ENCODE assay signal across 7 cellular contexts in the genomic region with DNA sequence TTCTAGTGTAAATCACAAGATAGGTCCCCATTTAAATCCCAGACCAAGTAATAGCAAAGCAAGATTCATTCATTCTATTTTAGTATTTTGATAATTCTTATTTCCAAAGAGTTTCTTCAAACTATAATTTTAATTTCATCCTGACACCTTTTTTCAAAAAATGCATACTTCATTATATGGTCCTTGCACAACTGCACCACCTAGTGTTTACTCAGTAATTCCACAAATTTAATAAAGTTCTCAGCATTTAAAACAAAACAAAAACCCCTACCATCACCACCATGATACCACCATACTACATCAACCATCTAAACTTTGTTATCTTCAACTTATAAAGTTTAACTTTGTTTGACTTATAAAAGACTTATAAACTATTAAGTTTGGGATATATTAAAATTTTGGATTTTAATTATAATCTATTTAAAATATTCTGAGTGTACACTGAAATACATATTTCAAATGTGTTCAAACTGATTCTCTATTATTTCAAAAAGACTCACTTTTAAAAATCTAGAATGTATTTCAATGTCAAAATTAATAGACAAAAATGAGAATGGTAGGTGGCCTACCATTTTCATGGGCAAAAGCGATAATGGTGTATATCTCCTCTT. TPM values are rescaled to one million over a fixed set of nuclear protein-coding genes. Genes with fewer than 3 reads are reported as not detected.
DNase-seq lines count a peak whose midpoint lies in the region; ATAC-seq, FAIRE-seq and TF ChIP-seq lines count a peak whose summit lies in the region.

No MANE protein-coding gene starts in this region.

- no peak overlapping the region for H3K4me3 Mint-ChIP-seq in brain
- no peak overlapping the region for H3K4me3 Mint-ChIP-seq in activated T-helper 1 cell treated with anti-CD3 and anti-CD28 coated beads, Interleukin-12 subunit alpha, Interleukin-12 subunit beta, Interleukin-2, Interleukin-4 antibody, amounts not matched to agents 30 ng/mL and 10 ng/mL and 1 ng/mL, durations not matched to agents 14 hours and 24 hours and 36 hours
- H3K4me3 Mint-ChIP-seq in immature natural killer cell: no peak overlapping the region

- H3K9me2 ChIP-seq in Loucy (replicated peaks; ENCODE audit: low read depth, low read length) (no peaks in the 10 kb centered on the region), neural cell (ENCODE audit: insufficient read depth, low read length) (no peaks in the 10 kb centered on the region)

- H3K27me3 Mint-ChIP-seq in brain (no peaks in the 10 kb centered on the region), immature natural killer cell (ENCODE audit: low read depth in 3 of 3) (no peaks in the 10 kb centered on the region)
- no peaks in the 10 kb centered on the region for H3K27me3 Mint-ChIP-seq in activated T-helper 1 cell treated with anti-CD3 and anti-CD28 coated beads, Interleukin-12 subunit alpha, Interleukin-12 subunit beta, Interleukin-2, Interleukin-4 antibody, amounts not matched to agents 30 ng/mL and 10 ng/mL and 1 ng/mL, durations not matched to agents 14 hours and 24 hours and 36 hours (ENCODE audit: insufficient read depth)

- no peak for TF ChIP-seq EP300 in neural cell (conservative IDR thresholded peaks at IDR 0.05; ENCODE audit: poor library complexity, severe bottlenecking)

- H3F3A ChIP-seq in Loucy (ENCODE audit: low read depth): no peaks in the 10 kb centered on the region
- H3F3A ChIP-seq in neural cell (ENCODE audit: insufficient read depth, low read length, poor library complexity, severe bottlenecking): no peaks in the 10 kb centered on the region

- H3K36me3 Mint-ChIP-seq in brain (peaks cover 13% of the 10 kb centered on the region), immature natural killer cell (no peaks in the 10 kb centered on the region)
- no peaks in the 10 kb centered on the region for H3K36me3 Mint-ChIP-seq in activated T-helper 1 cell treated with anti-CD3 and anti-CD28 coated beads, Interleukin-12 subunit alpha, Interleukin-12 subunit beta, Interleukin-2, Interleukin-4 antibody, amounts not matched to agents 30 ng/mL and 10 ng/mL and 1 ng/mL, durations not matched to agents 14 hours and 24 hours and 36 hours (ENCODE audit: low read depth)

- H3K9me3 ChIP-seq in Loucy (ENCODE audit: insufficient read depth, low read depth, low read length) (no peaks in the 10 kb centered on the region), neural cell (ENCODE audit: low read length) (no peaks in the 10 kb centered on the region)

- no peaks in the 10 kb centered on the region for H3K27me3 ChIP-seq in Loucy (ENCODE audit: insufficient read depth, low read length, poor library complexity, severe bottlenecking)
- no peaks in the 10 kb centered on the region for H3K27me3 ChIP-seq in neural cell (ENCODE audit: insufficient read depth, low read depth, low read length)

- TF ChIP-seq CTCF in Loucy (conservative IDR thresholded peaks at IDR 0.05; ENCODE audit: low read length): peak; percentile 80
- TF ChIP-seq CTCF in brain (conservative IDR thresholded peaks at IDR 0.05): peak; percentile 54 to 68
- peak; percentile 59 for TF ChIP-seq CTCF in neural cell (IDR thresholded peaks at IDR 0.05; ENCODE audit: poor library complexity, severe bottlenecking)

- TF ChIP-seq RAD21 in neural cell (conservative IDR thresholded peaks at IDR 0.05): peak; percentile 62

- H3K4me1 ChIP-seq in Loucy (ENCODE audit: insufficient read depth, low read length, poor library complexity, severe bottlenecking): no peaks in the 10 kb centered on the region

- intact Hi-C loops in activated T-helper 1 cell treated with anti-CD3 and anti-CD28 coated beads, Interleukin-12 subunit alpha, Interleukin-12 subunit beta, Interleukin-2, Interleukin-4 antibody, amounts not matched to agents 30 ng/mL and 10 ng/mL and 1 ng/mL, durations not matched to agents 14 hours and 24 hours and 36 hours (cut with micrococcal nuclease): loop anchor here (5.0 kb wide), 1 partner anchor 1087 kb away; no protein-coding TSS in a partner anchor

- H3K9ac ChIP-seq in Loucy (ENCODE audit: low read depth, low read length, poor library complexity, severe bottlenecking) (no peak overlapping the region), neural cell (ENCODE audit: low read length) (no peak overlapping the region)

- no peak overlapping the region for H3K27ac Mint-ChIP-seq in brain
- no peak overlapping the region for H3K27ac Mint-ChIP-seq in activated T-helper 1 cell treated with anti-CD3 and anti-CD28 coated beads, Interleukin-12 subunit alpha, Interleukin-12 subunit beta, Interleukin-2, Interleukin-4 antibody, amounts not matched to agents 30 ng/mL and 10 ng/mL and 1 ng/mL, durations not matched to agents 14 hours and 24 hours and 36 hours
- no peak overlapping the region for H3K27ac Mint-ChIP-seq in immature natural killer cell

- no peak overlapping the region for H3K4me2 ChIP-seq in Loucy (ENCODE audit: low read depth, low read length, poor library complexity, severe bottlenecking)
- no peak overlapping the region for H3K4me2 ChIP-seq in neural cell (ENCODE audit: low read length)

- FAIRE-seq in G401.6 (lab: Jason Lieb, UNC): peak; percentile 95

- H3K36me3 ChIP-seq in Loucy (ENCODE audit: insufficient read depth, low read length): no peaks in the 10 kb centered on the region
- H3K36me3 ChIP-seq in neural cell (ENCODE audit: insufficient read depth, low read length): no peaks in the 10 kb centered on the region

- H4K20me1 ChIP-seq in Loucy (ENCODE audit: insufficient read depth, low read length, poor library complexity, severe bottlenecking): no peaks in the 10 kb centered on the region
- no peaks in the 10 kb centered on the region for H4K20me1 ChIP-seq in neural cell (ENCODE audit: insufficient read depth)

- no peak for DNase-seq in activated T-helper 1 cell treated with anti-CD3 and anti-CD28 coated beads, Interleukin-12 subunit alpha, Interleukin-12 subunit beta, Interleukin-2, Interleukin-4 antibody, amounts not matched to agents 30 ng/mL and 10 ng/mL and 1 ng/mL, durations not matched to agents 14 hours and 24 hours and 36 hours (ENCODE audit: low spot score)
- DNase-seq in immature natural killer cell: no peak

- H3K4me1 Mint-ChIP-seq in brain (peaks cover 10% of the 10 kb centered on the region), immature natural killer cell (no peaks in the 10 kb centered on the region)
- no peaks in the 10 kb centered on the region for H3K4me1 Mint-ChIP-seq in activated T-helper 1 cell treated with anti-CD3 and anti-CD28 coated beads, Interleukin-12 subunit alpha, Interleukin-12 subunit beta, Interleukin-2, Interleukin-4 antibody, amounts not matched to agents 30 ng/mL and 10 ng/mL and 1 ng/mL, durations not matched to agents 14 hours and 24 hours and 36 hours (ENCODE audit: low read depth)

- ATAC-seq in GM19324 (IDR thresholded peaks at IDR 0.05; ENCODE audit: low FRiP score, unreplicated experiment): no peak

- H3K79me2 ChIP-seq in Loucy (ENCODE audit: insufficient read depth, low read length) (peaks cover 3% of the 10 kb centered on the region; the same call in 1 of the 2 replicates), neural cell (replicated peaks; ENCODE audit: insufficient read depth, low read length) (no peaks in the 10 kb centered on the region)

- H3K4me3 ChIP-seq in Loucy (ENCODE audit: low read length, poor library complexity, severe bottlenecking) (no peak overlapping the region), neural cell (ENCODE audit: low read length) (no peak overlapping the region)

- no peak overlapping the region for H3K27ac ChIP-seq in neural cell (ENCODE audit: low read length)

- H3K9me3 Mint-ChIP-seq in brain (peaks cover 2 to 13% (median 5%) of the 10 kb centered on the region in 5 experiments), immature natural killer cell (no peaks in the 10 kb centered on the region)
- no peaks in the 10 kb centered on the region for H3K9me3 Mint-ChIP-seq in activated T-helper 1 cell treated with anti-CD3 and anti-CD28 coated beads, Interleukin-12 subunit alpha, Interleukin-12 subunit beta, Interleukin-2, Interleukin-4 antibody, amounts not matched to agents 30 ng/mL and 10 ng/mL and 1 ng/mL, durations not matched to agents 14 hours and 24 hours and 36 hours

- H2AFZ ChIP-seq in Loucy (ENCODE audit: low read length) (no peak overlapping the region), neural cell (ENCODE audit: low read depth, low read length) (no peak overlapping the region)

TF ChIP-seq in neural cell, 6 proteins besides CTCF, POLR2A, EP300 and RAD21 (continues in another document):
- TF ChIP-seq POLR2AphosphoS5 (IDR thresholded peaks at IDR 0.05) (no peak), MXI1 (conservative IDR thresholded peaks at IDR 0.05; ENCODE audit: poor library complexity, severe bottlenecking) (no peak)

RNA-seq across cellular contexts. Expression of gene WDPCP, which starts 44.2 kb away (rescaled TPM):
- polyA plus RNA-seq in brain (ENCODE audit: insufficient read depth, low read depth, low replicate concordance): 3.3 TPM
- 5.8 and 8.9 TPM in 2 replicates for polyA plus RNA-seq in neural cell
- 26.0 and 26.3 TPM in 2 replicates for polyA minus RNA-seq in neural cell
- total RNA-seq in activated T-helper 1 cell treated with anti-CD3 and anti-CD28 coated beads, Interleukin-12 subunit alpha, Interleukin-12 subunit beta, Interleukin-2, Interleukin-4 antibody, amounts not matched to agents 30 ng/mL and 10 ng/mL and 1 ng/mL, durations not matched to agents 14 hours and 24 hours and 36 hours: 5.2 and 7.7 TPM in 2 replicates
- 1 to 10 TPM; 4.3 to 7.7 (median 5.6) TPM for polyA plus RNA-seq in immature natural killer cell

RNA-seq across cellular contexts. Expression of gene MDH1, which starts 44.6 kb away (rescaled TPM):
- polyA plus RNA-seq in brain (ENCODE audit: insufficient read depth, low read depth, low replicate concordance) (222 TPM), neural cell (461 and 511 TPM in 2 replicates), immature natural killer cell (100 to 1,000 TPM; 223 to 320 (median 236) TPM)
- 206 and 223 TPM in 2 replicates for polyA minus RNA-seq in neural cell
- total RNA-seq in activated T-helper 1 cell treated with anti-CD3 and anti-CD28 coated beads, Interleukin-12 subunit alpha, Interleukin-12 subunit beta, Interleukin-2, Interleukin-4 antibody, amounts not matched to agents 30 ng/mL and 10 ng/mL and 1 ng/mL, durations not matched to agents 14 hours and 24 hours and 36 hours: 186 and 197 TPM in 2 replicates
